In genomic region chr5:162672030-162672429, GRCh38 we compare ENCODE assay signal across 15 cellular contexts.
DNase-seq lines count a peak whose midpoint lies in the region; ATAC-seq and TF ChIP-seq lines count a peak whose summit lies in the region.
"Had no signal": no experiment of that assay in that cellular context is flagged by ENCODE, and none has a peak within 500 bp of the region (broad histone marks: within the 10 kb centered on the region; RNA-seq: fewer than 3 reads in every experiment).

No MANE protein-coding gene starts in this region.

- H3K27ac ChIP-seq in left ventricle myocardium inferior (replicated peaks), result peak overlapping the region; percentile 31
- H3K27ac ChIP-seq in right atrium auricular region, result no peak overlapping the region
- H3K27ac ChIP-seq in right cardiac atrium (ENCODE audit: low read length), result no peak overlapping the region
- H3K27ac ChIP-seq: 22Rv1, A549, C4-2B had no signal

- H3K9me3 ChIP-seq in left ventricle myocardium inferior (replicated peaks) (no peaks in the 10 kb centered on the region), right atrium auricular region (no peaks in the 10 kb centered on the region), right cardiac atrium (ENCODE audit: control insufficient read depth, low read length) (no peaks in the 10 kb centered on the region)
- H3K9me3 ChIP-seq: A549, Caco-2 had no signal

- no peak overlapping the region for H3K4me3 ChIP-seq in left ventricle myocardium inferior
- no peak overlapping the region for H3K4me3 ChIP-seq in right atrium auricular region
- H3K4me3 ChIP-seq in right cardiac atrium (ENCODE audit: low read length), result no peak overlapping the region
- H3K4me3 ChIP-seq: A549, GM23338 had no signal

- H3K27me3 ChIP-seq in left ventricle myocardium inferior (ENCODE audit: low read depth), result no peaks in the 10 kb centered on the region
- H3K27me3 ChIP-seq in right atrium auricular region, result no peaks in the 10 kb centered on the region
- no peaks in the 10 kb centered on the region for H3K27me3 ChIP-seq in right cardiac atrium (ENCODE audit: control insufficient read depth, insufficient read depth)

- H3K36me3 ChIP-seq in left ventricle myocardium inferior, result no peaks in the 10 kb centered on the region
- H3K36me3 ChIP-seq in right atrium auricular region, result no peaks in the 10 kb centered on the region

- no peak for TF ChIP-seq CTCF in left ventricle myocardium inferior (IDR thresholded peaks at IDR 0.05; ENCODE audit: borderline replicate concordance)
- TF ChIP-seq CTCF in right atrium auricular region (IDR thresholded peaks at IDR 0.05), result no peak

- DNase-seq in NOMO-1 treated with DMSO at 0.1 percent for 48 hours (lab: John Stamatoyannopoulos, UW; ENCODE audit: unreplicated experiment), result peak; percentile 13
- no peak for DNase-seq in NOMO-1 (lab: John Stamatoyannopoulos, UW; ENCODE audit: unreplicated experiment in 2 of 2)
- no peak for DNase-seq in left ventricle myocardium inferior
- DNase-seq in right atrium auricular region (ENCODE audit: low spot score), result no peak
- no peak for DNase-seq in right cardiac atrium
- no peak for DNase-seq in ecto neural progenitor cell (ENCODE audit: low spot score)
- DNase-seq in NCI-H2171 (lab: John Stamatoyannopoulos, UW), result no peak
- DNase-seq: Caco-2; CD4-positive, alpha-beta T cell; GDM1; HCEC 1CT had no signal

- intact Hi-C loops in left ventricle myocardium inferior (cut with micrococcal nuclease), result no loop called here
- intact Hi-C loops in right cardiac atrium (cut with DNase I), result no loop called here

- peak; percentile 74 to 77 for ATAC-seq in right cardiac atrium
- ATAC-seq: A549, GM23338 had no signal

- WGBS in right cardiac atrium, result 59% methylated on average over 1 of the region's 1 CpG

- H3K4me1 ChIP-seq in left ventricle myocardium inferior, result no peaks in the 10 kb centered on the region
- H3K4me1 ChIP-seq in right atrium auricular region, result no peaks in the 10 kb centered on the region
- no peaks in the 10 kb centered on the region for H3K4me1 ChIP-seq in right cardiac atrium (ENCODE audit: control insufficient read depth, insufficient read depth, low read length)
- H3K4me1 ChIP-seq: A549, Caco-2 had no signal
